Comparison of ENCODE assay signal across 11 cellular contexts in the genomic region with DNA sequence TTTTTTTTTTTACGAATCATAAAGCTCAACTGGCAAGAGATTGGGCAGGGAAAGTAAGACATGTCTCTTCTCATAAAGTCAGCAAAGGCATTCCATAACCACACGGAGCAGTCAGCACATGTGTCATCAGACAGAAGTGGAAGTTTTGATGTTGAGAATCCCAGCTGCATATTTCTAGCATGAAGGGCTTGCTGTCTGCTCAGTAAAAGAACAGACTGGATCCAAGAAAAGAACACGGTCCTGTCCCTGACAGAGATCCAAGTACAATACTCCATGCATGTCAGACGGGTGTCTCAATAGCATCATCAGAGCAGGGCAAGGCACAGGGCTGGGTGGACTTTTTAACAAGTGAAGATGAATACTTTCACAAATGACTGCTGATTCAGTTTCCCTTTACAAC. TPM values are rescaled to one million over a fixed set of nuclear protein-coding genes. Genes with fewer than 3 reads are reported as not detected.
DNase-seq lines count a peak whose midpoint lies in the region; ATAC-seq, FAIRE-seq and TF ChIP-seq lines count a peak whose summit lies in the region.
"Had no signal": no experiment of that assay in that cellular context is flagged by ENCODE, and none has a peak within 500 bp of the region (broad histone marks: within the 10 kb centered on the region; RNA-seq: fewer than 3 reads in every experiment).

No MANE protein-coding gene starts in this region.

- no peak overlapping the region for H3K23ac ChIP-seq in mesenchymal stem cell (ENCODE audit: low read length in 2 of 2)

- H3K4me3 ChIP-seq in epithelial cell of esophagus (ENCODE audit: low read length) (no peak overlapping the region), mesenchymal stem cell (ENCODE audit: insufficient read depth in 1 of 2, low read depth in 1 of 2, low read length in 2 of 2) (peak overlapping the region in 1 of 2 experiments; percentile 46)

- H3K36me3 ChIP-seq in mesenchymal stem cell (ENCODE audit: control insufficient read depth in 1 of 2, insufficient read depth in 2 of 2, low read depth in 1 of 2, low read length in 2 of 2): peaks cover 0 to 18% of the 10 kb centered on the region in 2 experiments

- H2BK120ac ChIP-seq in mesenchymal stem cell (ENCODE audit: low read depth, low read length): no peak overlapping the region

- H3K27me3 ChIP-seq in mesenchymal stem cell (ENCODE audit: control insufficient read depth in 1 of 2, insufficient read depth in 1 of 2, low read length in 2 of 2): no peaks in the 10 kb centered on the region

- H2AFZ ChIP-seq in mesenchymal stem cell (ENCODE audit: low read depth, low read length): no peak overlapping the region

- no peaks in the 10 kb centered on the region for H3K4me1 ChIP-seq in mesenchymal stem cell (ENCODE audit: control insufficient read depth, insufficient read depth, low read depth, low read length)

- TF ChIP-seq CTCF in epithelial cell of esophagus (IDR thresholded peaks at IDR 0.05; ENCODE audit: insufficient read depth, low read depth, low read length, missing control alignments): no peak

- no peak overlapping the region for H2BK12ac ChIP-seq in mesenchymal stem cell (ENCODE audit: low read length in 2 of 2)

- H3K27ac ChIP-seq in mesenchymal stem cell (ENCODE audit: low read length, poor library complexity, severe bottlenecking): peak overlapping the region; percentile 6

- H3K4ac ChIP-seq in mesenchymal stem cell (ENCODE audit: low read depth in 1 of 2, low read length in 2 of 2): no peak overlapping the region

- no peak overlapping the region for H3K14ac ChIP-seq in mesenchymal stem cell (ENCODE audit: low read length in 2 of 2)

- no peak overlapping the region for H3K4me2 ChIP-seq in mesenchymal stem cell (ENCODE audit: low read length, poor library complexity, severe bottlenecking)

- no peaks in the 10 kb centered on the region for H3K79me1 ChIP-seq in mesenchymal stem cell (replicated peaks; ENCODE audit: low read length, poor library complexity, severe bottlenecking)

- peak; percentile 80 for DNase-seq in NCI-H226
- DNase-seq in epithelial cell of esophagus (ENCODE audit: low read depth): peak; percentile 91
- peak; percentile 70 for DNase-seq in mesenchymal stem cell
- DNase-seq in urothelium cell line (ENCODE audit: low spot score): peak; percentile 16
- no peak for DNase-seq in GOT3 (lab: John Stamatoyannopoulos, UW)
- no peak for DNase-seq in NCI-H1105 (lab: John Stamatoyannopoulos, UW)
- no peak for DNase-seq in NCI-H526 treated with DMSO at 0.1 percent for 48 hours (lab: John Stamatoyannopoulos, UW)
- DNase-seq: activated CD8-positive, alpha-beta memory T cell treated with anti-CD3 and anti-CD28 coated beads for 24 hours had no signal

- no peak overlapping the region for H4K8ac ChIP-seq in mesenchymal stem cell (ENCODE audit: low read length)

- no peak for ATAC-seq in HG02610 (IDR thresholded peaks at IDR 0.05; ENCODE audit: unreplicated experiment)

- H4K91ac ChIP-seq in mesenchymal stem cell (ENCODE audit: low read length): no peak overlapping the region

- 61% methylated on average over 3 of the region's 4 CpGs for WGBS in mesenchymal stem cell

- H2BK15ac ChIP-seq in mesenchymal stem cell (ENCODE audit: low read depth, poor library complexity, severe bottlenecking): no peak overlapping the region

- no peak overlapping the region for H2BK5ac ChIP-seq in mesenchymal stem cell (ENCODE audit: low read depth, low read length, poor library complexity, severe bottlenecking)

- no peak overlapping the region for H2AK5ac ChIP-seq in mesenchymal stem cell (ENCODE audit: low read length, severe bottlenecking)

- H3K18ac ChIP-seq in mesenchymal stem cell (ENCODE audit: low read depth in 1 of 2, low read length in 2 of 2): no peak overlapping the region

- H3K9me3 ChIP-seq in mesenchymal stem cell (ENCODE audit: control insufficient read depth, low read length): peaks cover 6% of the 10 kb centered on the region

- peak overlapping the region; percentile 71 for H3K9ac ChIP-seq in mesenchymal stem cell (ENCODE audit: low read length)

- no peak for FAIRE-seq in urothelium cell line (lab: Jason Lieb, UNC)
- FAIRE-seq: G401.6 had no signal

RNA-seq across cellular contexts. Expression of a gene that starts 38.2 kb away (rescaled TPM):
- 1.5 TPM for polyA plus RNA-seq in mesenchymal stem cell (2013, experiment 1 of 2)
- polyA plus RNA-seq in mesenchymal stem cell (2013, experiment 2 of 2): 1.2 TPM
- polyA plus RNA-seq: neural cell had no signal

Comparison
In these comparisons a context has a peak if more than half of its experiments do, and no peak if none do; other contexts are left out.
1. DNase-seq: peak in NCI-H226 (single experiment), epithelial cell of esophagus (single experiment), mesenchymal stem cell (single experiment) and urothelium cell line (single experiment); none in GOT3 (single experiment), NCI-H1105 (single experiment) and NCI-H526 treated with DMSO at 0.1 percent for 48 hours (single experiment).